Comparison of ENCODE assay signal across 8 cellular contexts in genomic region chr15:30828304-30828639, GRCh38.
DNase-seq lines count a peak whose midpoint lies in the region; ATAC-seq and TF ChIP-seq lines count a peak whose summit lies in the region.
"Not testable (repeated sequence)": the region's sequence is repeated elsewhere in the genome, so short reads cannot be mapped to it uniquely, and the experiment has no call there.

No MANE protein-coding gene starts in this region.

- BruUV-seq in IMR-90 (replicated peaks; lab: Mats Ljungman, UMichigan): not testable (repeated sequence)

- not testable (repeated sequence) for H2BK5ac ChIP-seq in IMR-90 (ENCODE audit: low read depth, low read length, poor library complexity, severe bottlenecking); mesenchymal stem cell (ENCODE audit: low read depth, low read length, poor library complexity, severe bottlenecking)

- POLR2A ChIA-PET in IMR-90 (lab: Charles Lee; ENCODE audit: unreplicated experiment): not testable (repeated sequence)

- intact Hi-C loops in IMR-90 (cut with micrococcal nuclease); Right ventricle myocardium inferior (cut with DNase I): not testable (repeated sequence)

- dilution Hi-C loops in IMR-90 (cut with HindIII; ENCODE audit: low sequenced_read_pairs, unreplicated experiment): not testable (repeated sequence)

- H2AK5ac ChIP-seq in IMR-90 (ENCODE audit: low read depth, low read length); mesenchymal stem cell (ENCODE audit: low read length, severe bottlenecking): not testable (repeated sequence)

- not testable (repeated sequence) for H3K14ac ChIP-seq in IMR-90 (replicated peaks; ENCODE audit: low read depth, low read length); mesenchymal stem cell (ENCODE audit: low read length in 2 of 2)

- not testable (repeated sequence) for H3K4me2 ChIP-seq in IMR-90 (ENCODE audit: low read depth, low read length)
- peak overlapping the region; percentile 4 for H3K4me2 ChIP-seq in mesenchymal stem cell (ENCODE audit: low read length, poor library complexity, severe bottlenecking)

- not testable (repeated sequence) for H2AK9ac ChIP-seq in IMR-90 (replicated peaks; ENCODE audit: low read depth, low read length, poor library complexity)

- peaks cover 32% of the 10 kb centered on the region for H3K4me1 Mint-ChIP-seq in activated CD8-positive, alpha-beta memory T cell treated with anti-CD3 and anti-CD28 coated beads, Interleukin-2, amount 10 ng/mL, durations not matched to agents 7 days and 5 days

- not testable (repeated sequence) for H3K27me3 ChIP-seq in IMR-90 (ENCODE audit: control insufficient read depth, insufficient read depth, low read length); upper lobe of left lung
- peaks cover 0 to 12% of the 10 kb centered on the region in 2 experiments for H3K27me3 ChIP-seq in mesenchymal stem cell (ENCODE audit: control insufficient read depth in 1 of 2, insufficient read depth in 1 of 2, low read length in 2 of 2)

- not testable (repeated sequence) for H3K4me1 ChIP-seq in IMR-90 (ENCODE audit: control insufficient read depth, insufficient read depth, low read length); mesenchymal stem cell (ENCODE audit: control insufficient read depth, insufficient read depth, low read depth, low read length); upper lobe of left lung

- H4K5ac ChIP-seq in IMR-90 (ENCODE audit: low read depth, low read length): not testable (repeated sequence)

- H3K79me1 ChIP-seq in IMR-90 (ENCODE audit: low read depth in 1 of 2, low read length in 2 of 2); mesenchymal stem cell (replicated peaks; ENCODE audit: low read length, poor library complexity, severe bottlenecking): not testable (repeated sequence)

- H2BK15ac ChIP-seq in IMR-90 (ENCODE audit: low read depth, low read length); mesenchymal stem cell (ENCODE audit: low read depth, poor library complexity, severe bottlenecking): not testable (repeated sequence)

- TF ChIP-seq POLR2A in IMR-90 (IDR thresholded peaks at IDR 0.05; ENCODE audit: low read depth, low read length); upper lobe of left lung (IDR thresholded peaks at IDR 0.05): not testable (repeated sequence)

- peaks cover 12% of the 10 kb centered on the region for H3K36me3 Mint-ChIP-seq in activated CD8-positive, alpha-beta memory T cell treated with anti-CD3 and anti-CD28 coated beads, Interleukin-2, amount 10 ng/mL, durations not matched to agents 7 days and 5 days

- not testable (repeated sequence) for TF ChIP-seq CTCF in IMR-90 (conservative IDR thresholded peaks at IDR 0.05; ENCODE audit: low read depth, low read length); upper lobe of left lung (IDR thresholded peaks at IDR 0.05)

- not testable (repeated sequence) for H3K4me3 Mint-ChIP-seq in activated CD8-positive, alpha-beta memory T cell treated with anti-CD3 and anti-CD28 coated beads, Interleukin-2, amount 10 ng/mL, durations not matched to agents 7 days and 5 days

- not testable (repeated sequence) for TF ChIP-seq RAD21 in IMR-90 (IDR thresholded peaks at IDR 0.05; ENCODE audit: low read length)

- H3K4me3 ChIP-seq in IMR-90 (ENCODE audit: insufficient read depth, low read depth, low read length); mesenchymal stem cell (ENCODE audit: insufficient read depth in 1 of 2, low read depth in 1 of 2, low read length in 2 of 2); upper lobe of left lung: not testable (repeated sequence)

- no CpG with 5 or more reads among the region's 8 CpGs for whole genome bisulfite sequencing in IMR-90 (ENCODE audit: extremely low coverage in 2 of 2, insufficient read length in 1 of 2), 2 experiments
- WGBS in mesenchymal stem cell: 48% methylated on average over 5 of the region's 8 CpGs
- WGBS in upper lobe of left lung, 2 donors: 43 to 48% methylated on average over 7 to 8 of the region's 8 CpGs

- H2BK120ac ChIP-seq in IMR-90 (ENCODE audit: low read depth, low read length); mesenchymal stem cell (ENCODE audit: low read depth, low read length): not testable (repeated sequence)

- not testable (repeated sequence) for H3K4ac ChIP-seq in IMR-90 (ENCODE audit: low read depth, low read length); mesenchymal stem cell (ENCODE audit: low read depth in 1 of 2, low read length in 2 of 2)

- H2BK12ac ChIP-seq in mesenchymal stem cell (ENCODE audit: low read length in 2 of 2): not testable (repeated sequence)

- not testable (repeated sequence) for H3K9me3 Mint-ChIP-seq in activated CD8-positive, alpha-beta memory T cell treated with anti-CD3 and anti-CD28 coated beads, Interleukin-2, amount 10 ng/mL, durations not matched to agents 7 days and 5 days (ENCODE audit: low read depth)

- in situ Hi-C loops in IMR-90 (cut with MboI; ENCODE audit: low sequenced_read_pairs): not testable (repeated sequence)

- not testable (repeated sequence) for H3K23ac ChIP-seq in IMR-90 (ENCODE audit: low read depth, low read length); mesenchymal stem cell (ENCODE audit: low read length in 2 of 2)

- H3K56ac ChIP-seq in IMR-90 (ENCODE audit: extremely low read depth, insufficient read depth, low read length): not testable (repeated sequence)

- H3K9me3 ChIP-seq in IMR-90 (ENCODE audit: control insufficient read depth, insufficient read depth, low read length); mesenchymal stem cell (ENCODE audit: control insufficient read depth, low read length); upper lobe of left lung: not testable (repeated sequence)

- H3K9me1 ChIP-seq in IMR-90 (ENCODE audit: insufficient read depth, low read length): not testable (repeated sequence)

- H2AFZ ChIP-seq in IMR-90 (replicated peaks; ENCODE audit: low read length, poor library complexity); mesenchymal stem cell (ENCODE audit: low read depth, low read length): not testable (repeated sequence)

- H3K27ac ChIP-seq in IMR-90 (ENCODE audit: insufficient read depth, low read length); mesenchymal stem cell (ENCODE audit: low read length, poor library complexity, severe bottlenecking); upper lobe of left lung: not testable (repeated sequence)

- H3K9ac ChIP-seq in IMR-90 (ENCODE audit: low read depth, low read length): not testable (repeated sequence)
- H3K9ac ChIP-seq in mesenchymal stem cell (ENCODE audit: low read length): peak overlapping the region; percentile 36

- not testable (repeated sequence) for H3K27me3 Mint-ChIP-seq in activated CD8-positive, alpha-beta memory T cell treated with anti-CD3 and anti-CD28 coated beads, Interleukin-2, amount 10 ng/mL, durations not matched to agents 7 days and 5 days

- H4K20me1 ChIP-seq in IMR-90 (ENCODE audit: insufficient read depth, low read length): not testable (repeated sequence)

- ATAC-seq in IMR-90 (ENCODE audit: low read depth) (peak; percentile 75), Right ventricle myocardium inferior (peak; percentile 68), upper lobe of left lung (ENCODE audit: low FRiP score in 2 of 2) (peak; percentile 21 to 52)
- peak; percentile 56 for ATAC-seq in activated CD8-positive, alpha-beta memory T cell treated with anti-CD3 and anti-CD28 coated beads, Interleukin-2, amount 10 ng/mL, durations not matched to agents 7 days and 5 days

- H4K8ac ChIP-seq in IMR-90 (ENCODE audit: low read depth in 2 of 2, low read length in 2 of 2); mesenchymal stem cell (ENCODE audit: low read length): not testable (repeated sequence)

- not testable (repeated sequence) for H3K18ac ChIP-seq in IMR-90 (ENCODE audit: low read depth, low read length); mesenchymal stem cell (ENCODE audit: low read depth in 1 of 2, low read length in 2 of 2)

- not testable (repeated sequence) for H2BK20ac ChIP-seq in IMR-90 (ENCODE audit: low read depth, low read length)

- not testable (repeated sequence) for H3K27ac Mint-ChIP-seq in activated CD8-positive, alpha-beta memory T cell treated with anti-CD3 and anti-CD28 coated beads, Interleukin-2, amount 10 ng/mL, durations not matched to agents 7 days and 5 days

- not testable (repeated sequence) for H3K36me3 ChIP-seq in IMR-90 (ENCODE audit: control insufficient read depth, insufficient read depth, low read length); mesenchymal stem cell (ENCODE audit: control insufficient read depth in 1 of 2, insufficient read depth in 2 of 2, low read depth in 1 of 2, low read length in 2 of 2); upper lobe of left lung

- not testable (repeated sequence) for H4K91ac ChIP-seq in IMR-90 (ENCODE audit: insufficient read depth, low read depth, low read length); mesenchymal stem cell (ENCODE audit: low read length)

- peak; percentile 50 for DNase-seq in EH (ENCODE audit: low read depth)
- peak; percentile 13 for DNase-seq in IMR-90
- peak; percentile 60 for DNase-seq in RPMI7951 (ENCODE audit: low read depth)
- not testable (repeated sequence) for DNase-seq in activated CD8-positive, alpha-beta memory T cell treated with anti-CD3 and anti-CD28 coated beads, Interleukin-2, amount 10 ng/mL, durations not matched to agents 7 days and 5 days; Right ventricle myocardium inferior (ENCODE audit: missing footprints); upper lobe of left lung
- peak; percentile 11 for DNase-seq in cerebellar cortex (ENCODE audit: low spot score)
- DNase-seq in mesenchymal stem cell: peak; percentile 36

- CTCF ChIA-PET in IMR-90 (lab: Yijun Ruan, JAX): not testable (repeated sequence)
- CTCF ChIA-PET in activated CD8-positive, alpha-beta memory T cell treated with anti-CD3 and anti-CD28 coated beads, Interleukin-2, amount 10 ng/mL, durations not matched to agents 7 days and 5 days (lab: Charles Lee): interaction anchor here (0.9 to 1.4 kb wide), 3 partner anchors 31 to 301 kb away, joined by 3 to 6 read pairs (median 5); no protein-coding TSS in a partner anchor

- TF ChIP-seq EP300 in upper lobe of left lung (IDR thresholded peaks at IDR 0.05): not testable (repeated sequence)
